Comparison of ENCODE assay signal across 21 cellular contexts in genomic region chr19:4951671-4952070, GRCh38. TPM values are rescaled to one million over a fixed set of nuclear protein-coding genes. Genes with fewer than 3 reads are reported as not detected.
"Had no signal": no experiment of that assay in that cellular context is flagged by ENCODE, and none has a peak within 500 bp of the region (broad histone marks: within the 10 kb centered on the region; RNA-seq: fewer than 3 reads in every experiment).

No MANE protein-coding gene starts in this region.

- H3K27ac Mint-ChIP-seq: activated T-helper 2 cell treated with anti-CD3 and anti-CD28 coated beads, Interferon-gamma antibody, Interleukin-2, Interleukin-4, amounts not matched to agents 10 μg/mL and 5 μg/mL and 100 μg/mL, durations not matched to agents 14 hours and 24 hours and 36 hours; dendritic cell treated with granulocyte-macrophage colony-stimulating factor and Interleukin-4, amounts not matched to agents 40 ng/mL and 50 ng/mL, for 4 days; memory B cell had no signal

- H2AFZ ChIP-seq: parathyroid adenoma had no signal

- H3K4me1 Mint-ChIP-seq: memory B cell had no signal

- H3K4me1 ChIP-seq: gastrocnemius medialis, parathyroid adenoma, thyroid gland had no signal

- DNase-seq: activated CD4-positive, alpha-beta T cell treated with anti-CD3 and anti-CD28 coated beads, Interleukin-2, amount 50 U/mL, for 4 hours; activated naive CD4-positive, alpha-beta T cell treated with Interleukin-2 at 50 U/mL for 16 hours; activated T-cell treated with anti-CD3 and anti-CD28 coated beads, Interleukin-2, amount 50 U/mL, for 1 hour; aorta; effector CD8-positive, alpha-beta T cell; gastrocnemius medialis; head of caudate nucleus; mucosa of descending colon; naive B cell; stimulated activated naive CD4-positive, alpha-beta T cell; T-helper 2 cell; thyroid gland had no signal

- H3K36me3 Mint-ChIP-seq: memory B cell, naive B cell had no signal

- ATAC-seq: esophagus mucosa, gastrocnemius medialis, mucosa of descending colon had no signal

- H3K9me3 ChIP-seq: gastrocnemius medialis, mucosa of descending colon, thyroid gland had no signal

- H3K4me3 Mint-ChIP-seq: dendritic cell treated with granulocyte-macrophage colony-stimulating factor and Interleukin-4, amounts not matched to agents 40 ng/mL and 50 ng/mL, for 4 days; memory B cell; naive B cell had no signal

- H3K36me3 ChIP-seq: gastrocnemius medialis, thyroid gland had no signal

- H3K27ac ChIP-seq: gastrocnemius medialis, parathyroid adenoma, thyroid gland, VCaP had no signal

- H3K4me3 ChIP-seq: gastrocnemius medialis, mucosa of descending colon, thyroid gland had no signal

- H3K27me3 Mint-ChIP-seq: dendritic cell treated with granulocyte-macrophage colony-stimulating factor and Interleukin-4, amounts not matched to agents 40 ng/mL and 50 ng/mL, for 4 days; memory B cell; naive B cell had no signal

- H3K9me3 Mint-ChIP-seq: activated T-helper 2 cell treated with anti-CD3 and anti-CD28 coated beads, Interferon-gamma antibody, Interleukin-2, Interleukin-4, amounts not matched to agents 10 μg/mL and 5 μg/mL and 100 μg/mL, durations not matched to agents 14 hours and 24 hours and 36 hours; dendritic cell treated with granulocyte-macrophage colony-stimulating factor and Interleukin-4, amounts not matched to agents 40 ng/mL and 50 ng/mL, for 4 days; memory B cell; naive B cell had no signal

- H3K79me2 ChIP-seq: parathyroid adenoma had no signal

- H3K9ac ChIP-seq: parathyroid adenoma had no signal

- H3K27me3 ChIP-seq: gastrocnemius medialis, thyroid gland had no signal

RNA-seq across cellular contexts. Expression of gene ARRDC5, which starts 49.0 kb away (rescaled TPM):
- total RNA-seq: cerebellum, esophagus mucosa, gastrocnemius medialis, kidney epithelial cell, thyroid gland had no signal
- polyA plus RNA-seq: aorta, liver had no signal
